18 cellular contexts compared by ENCODE assay signal in the genomic region with DNA sequence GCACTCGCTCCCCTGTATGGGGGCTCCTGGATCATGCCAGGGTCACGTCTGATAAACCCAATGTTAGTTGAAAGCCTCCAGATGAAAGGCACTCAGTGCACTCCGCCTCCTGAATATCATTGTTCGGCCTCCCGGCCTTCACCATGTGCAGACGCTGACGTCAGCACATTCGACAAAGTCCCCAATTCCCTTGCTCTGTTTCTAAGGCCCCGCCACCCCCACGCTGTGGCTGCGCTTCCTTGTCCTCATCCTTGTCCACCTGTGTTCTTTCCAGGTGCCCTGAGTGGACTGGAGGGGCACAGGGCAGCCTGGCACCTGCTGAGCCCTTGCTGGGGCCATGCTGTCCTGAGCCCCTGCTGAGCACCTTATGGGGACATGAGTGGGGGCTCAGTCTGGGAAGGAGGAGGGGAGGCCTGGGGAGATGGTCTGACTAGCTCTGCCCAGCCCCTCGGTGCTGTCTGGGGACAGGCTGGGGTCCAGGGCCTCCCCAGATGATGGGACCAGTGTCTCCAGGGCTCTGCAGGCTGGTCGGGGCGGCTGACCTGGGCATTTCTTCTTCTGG. TPM values are rescaled to one million over a fixed set of nuclear protein-coding genes. Genes with fewer than 3 reads are reported as not detected.
A peak's percentile ranks its signal among the peaks of the same experiment; 100 is the strongest.
DNase-seq lines count a peak whose midpoint lies in the region; ATAC-seq and TF ChIP-seq lines count a peak whose summit lies in the region.
"Had no signal": no experiment of that assay in that cellular context is flagged by ENCODE, and none has a peak within 500 bp of the region (broad histone marks: within the 10 kb centered on the region; RNA-seq: fewer than 3 reads in every experiment).

No MANE protein-coding gene starts in this region.

- no peak overlapping the region for H3K27ac ChIP-seq in GM23338 (ENCODE audit: low read depth)
- H3K27ac ChIP-seq in suprapubic skin, result no peak overlapping the region
- H3K27ac ChIP-seq: C4-2B, PC-9, RWPE1, SJSA1 had no signal

- no peak for TF ChIP-seq EP300 in suprapubic skin (IDR thresholded peaks at IDR 0.05)

- no peaks in the 10 kb centered on the region for H3K9me2 ChIP-seq in GM23338 (ENCODE audit: insufficient read depth)

- H4K20me1 ChIP-seq in GM23338 (replicated peaks; ENCODE audit: insufficient read depth), result no peaks in the 10 kb centered on the region

- WGBS in suprapubic skin, result 75% methylated on average over 11 of the region's 14 CpGs

- no peak for TF ChIP-seq CTCF in BE2C (IDR thresholded peaks at IDR 0.05; ENCODE audit: low read depth, low read length)
- TF ChIP-seq CTCF in GM23338 (conservative IDR thresholded peaks at IDR 0.05; ENCODE audit: low read depth in 2 of 2), result no peak
- no peak for TF ChIP-seq CTCF in glutamatergic neuron (IDR thresholded peaks at IDR 0.05; ENCODE audit: partially characterized antibody, unreplicated experiment)
- TF ChIP-seq CTCF in neural crest cell (conservative IDR thresholded peaks at IDR 0.05), result no peak
- TF ChIP-seq CTCF in suprapubic skin (IDR thresholded peaks at IDR 0.05), result no peak

- H3K4me1 ChIP-seq in BE2C (no peaks in the 10 kb centered on the region; the same call in 1 of the 2 replicates), GM23338 (ENCODE audit: insufficient read depth) (peaks cover 7% of the 10 kb centered on the region; the same call in 1 of the 2 replicates), suprapubic skin (no peaks in the 10 kb centered on the region)

- no peak for TF ChIP-seq POLR2A in suprapubic skin (IDR thresholded peaks at IDR 0.05)

- peaks cover 30% of the 10 kb centered on the region for H3K36me3 Mint-ChIP-seq in GM23338 (ENCODE audit: low read depth)
- H3K36me3 Mint-ChIP-seq in glutamatergic neuron (ENCODE audit: unreplicated experiment), result peaks cover 14% of the 10 kb centered on the region
- H3K36me3 Mint-ChIP-seq in neural crest cell (ENCODE audit: low read depth), result peaks cover 10% of the 10 kb centered on the region

- H3K4me3 ChIP-seq in BE2C (ENCODE audit: low read depth, low read length) (no peak overlapping the region), GM23338 (no peak overlapping the region), suprapubic skin (no peak overlapping the region)
- H3K4me3 ChIP-seq: PC-9, SJSA1 had no signal

- H3K27me3 Mint-ChIP-seq in GM23338 (ENCODE audit: insufficient read depth, low read depth, poor library complexity), result peaks cover 29% of the 10 kb centered on the region
- H3K27me3 Mint-ChIP-seq in glutamatergic neuron (ENCODE audit: unreplicated experiment), result peaks cover 10% of the 10 kb centered on the region
- H3K27me3 Mint-ChIP-seq in neural crest cell (ENCODE audit: low read depth), result peaks cover 30% of the 10 kb centered on the region

- no peak overlapping the region for H3K4me2 ChIP-seq in GM23338
- H3K4me2 ChIP-seq: PC-9 had no signal

- H3K27ac Mint-ChIP-seq in GM23338 (no peak overlapping the region), glutamatergic neuron (ENCODE audit: unreplicated experiment) (peak overlapping the region; percentile 62), neural crest cell (ENCODE audit: unreplicated experiment) (peak overlapping the region; percentile 71)

- H2AFZ ChIP-seq in GM23338, result no peak overlapping the region
- H2AFZ ChIP-seq: PC-9 had no signal

- peaks cover 13% of the 10 kb centered on the region for H3F3A ChIP-seq in GM23338 (replicated peaks; ENCODE audit: low read depth)

- H3K4me1 Mint-ChIP-seq in GM23338 (peaks cover 23% of the 10 kb centered on the region), glutamatergic neuron (ENCODE audit: low read depth, unreplicated experiment) (peaks cover 24% of the 10 kb centered on the region), neural crest cell (peaks cover 33% of the 10 kb centered on the region)

- H3K9me3 ChIP-seq in BE2C (peaks cover 7% of the 10 kb centered on the region; the same call in 1 of the 2 replicates), suprapubic skin (no peaks in the 10 kb centered on the region)

- H3K36me3 ChIP-seq in BE2C (no peaks in the 10 kb centered on the region), GM23338 (ENCODE audit: insufficient read depth) (peaks cover 7% of the 10 kb centered on the region; the same call in 1 of the 2 replicates), suprapubic skin (no peaks in the 10 kb centered on the region)
- H3K36me3 ChIP-seq: SJSA1 had no signal

- H3K79me2 ChIP-seq in GM23338 (replicated peaks; ENCODE audit: insufficient read depth), result no peaks in the 10 kb centered on the region

- H3K4me3 Mint-ChIP-seq in GM23338 (no peak overlapping the region; the same call in 2 of the 3 replicates), glutamatergic neuron (ENCODE audit: unreplicated experiment) (peak overlapping the region; percentile 58), neural crest cell (peak overlapping the region; percentile 74)

- no peak for ATAC-seq in GM23338
- no peak for ATAC-seq in stimulated activated naive CD8-positive, alpha-beta T cell treated with anti-CD3 and anti-CD28 coated beads, Interleukin-15, Interleukin-2, amounts not matched to agents 100 U/mL and 50 U/mL, for 24 hours
- ATAC-seq in GM18498 (IDR thresholded peaks at IDR 0.05; ENCODE audit: unreplicated experiment), result no peak

- DNase-seq in BE2C (peak; percentile 5), GM23338 (ENCODE audit: low spot score) (peak; percentile 1), glutamatergic neuron (peak; percentile 19), neural crest cell (ENCODE audit: low read depth, low spot score) (no peak), DMS114 treated with DMSO at 0.1 percent for 48 hours (lab: John Stamatoyannopoulos, UW; ENCODE audit: unreplicated experiment) (no peak), suprapubic skin (ENCODE audit: low spot score in 2 of 2) (no peak)
- no peak for DNase-seq in stimulated activated naive CD8-positive, alpha-beta T cell treated with anti-CD3 and anti-CD28 coated beads, Interleukin-15, Interleukin-2, amounts not matched to agents 100 U/mL and 50 U/mL, for 24 hours
- DNase-seq: HCEC 1CT, KBM-7, MV-4-11, NCI-H187 treated with DMSO at 0.1 percent for 48 hours, NCI-H345, NCI-H524 treated with DMSO at 0.1 percent for 48 hours, PC-9 had no signal

- peaks cover 40% of the 10 kb centered on the region for H3K9me3 Mint-ChIP-seq in GM23338
- H3K9me3 Mint-ChIP-seq in glutamatergic neuron (ENCODE audit: unreplicated experiment), result peaks cover 20% of the 10 kb centered on the region
- H3K9me3 Mint-ChIP-seq in neural crest cell, result peaks cover 9% of the 10 kb centered on the region

- peaks cover 90% of the 10 kb centered on the region for H3K27me3 ChIP-seq in BE2C
- peaks cover 13% of the 10 kb centered on the region for H3K27me3 ChIP-seq in GM23338 (ENCODE audit: insufficient read depth)
- H3K27me3 ChIP-seq in suprapubic skin, result peaks cover 99% of the 10 kb centered on the region

TF ChIP-seq in GM23338, 12 proteins besides CTCF, POLR2A, EP300 and RAD21 (continues in another document):
- TF ChIP-seq, protein P1, sequence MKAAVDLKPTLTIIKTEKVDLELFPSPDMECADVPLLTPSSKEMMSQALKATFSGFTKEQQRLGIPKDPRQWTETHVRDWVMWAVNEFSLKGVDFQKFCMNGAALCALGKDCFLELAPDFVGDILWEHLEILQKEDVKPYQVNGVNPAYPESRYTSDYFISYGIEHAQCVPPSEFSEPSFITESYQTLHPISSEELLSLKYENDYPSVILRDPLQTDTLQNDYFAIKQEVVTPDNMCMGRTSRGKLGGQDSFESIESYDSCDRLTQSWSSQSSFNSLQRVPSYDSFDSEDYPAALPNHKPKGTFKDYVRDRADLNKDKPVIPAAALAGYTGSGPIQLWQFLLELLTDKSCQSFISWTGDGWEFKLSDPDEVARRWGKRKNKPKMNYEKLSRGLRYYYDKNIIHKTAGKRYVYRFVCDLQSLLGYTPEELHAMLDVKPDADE (IDR thresholded peaks at IDR 0.05), result no peak
- no peak for TF ChIP-seq JUNB (IDR thresholded peaks at IDR 0.05; ENCODE audit: unreplicated experiment)

RNA-seq across cellular contexts. Expression of a gene that starts 9.8 kb away (rescaled TPM):
- not detected for polyA plus RNA-seq in BE2C (2012; ENCODE audit: insufficient read depth, insufficient read length, low read depth)
- 5.0 and 6.6 TPM in 2 replicates for total RNA-seq in GM23338 (2014; rRNA removed; shearing (Covaris generic))
- polyA plus RNA-seq in GM23338 (2016; fragmentation: Nextera tagmentation; extraction: Ambion mirVana), result 0.52 TPM in 2 replicates
- total RNA-seq in glutamatergic neuron (ENCODE audit: unreplicated experiment), result 23.9 TPM
- total RNA-seq in neural crest cell, result not detected in 2 replicates
- total RNA-seq in suprapubic skin, result not detected
- total RNA-seq: PC-9, SJSA1 had no signal

Comparison
In these comparisons a context has a peak if more than half of its experiments do, and no peak if none do; other contexts are left out.
1. DNase-seq: peak in BE2C (single experiment), GM23338 (single experiment) and glutamatergic neuron (single experiment); none in neural crest cell (single experiment), DMS114 treated with DMSO at 0.1 percent for 48 hours (single experiment), stimulated activated naive CD8-positive, alpha-beta T cell treated with anti-CD3 and anti-CD28 coated beads, Interleukin-15, Interleukin-2, amounts not matched to agents 100 U/mL and 50 U/mL, for 24 hours (single experiment) and suprapubic skin (0 of 2).